Comparison of ENCODE assay signal across 22 cellular contexts in the genomic region with DNA sequence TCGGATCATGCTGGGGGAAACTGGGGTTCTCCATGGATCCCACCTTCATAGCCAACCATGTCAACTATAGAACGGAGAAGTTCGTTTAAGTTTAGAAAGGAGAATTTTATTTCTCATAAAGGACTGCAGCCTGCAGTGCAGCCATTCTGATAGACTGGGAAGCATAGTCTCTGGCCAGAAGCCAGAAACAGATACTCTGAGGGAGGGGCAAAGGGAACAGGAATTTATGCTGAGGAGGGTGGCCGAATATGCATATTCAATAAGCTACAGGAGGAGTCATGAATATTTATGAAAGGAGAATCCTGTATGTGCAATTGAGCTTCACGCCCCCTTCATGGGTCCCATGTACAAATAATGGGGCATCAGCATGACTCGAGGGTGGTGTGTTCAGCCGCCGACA.
"Had no signal": no experiment of that assay in that cellular context is flagged by ENCODE, and none has a peak within 500 bp of the region (broad histone marks: within the 10 kb centered on the region; RNA-seq: fewer than 3 reads in every experiment).

No MANE protein-coding gene starts in this region.

- ATAC-seq: HepG2, Panc1, PC-3, SK-N-SH treated with all-trans-retinoic acid at 6 μM for 48 hours had no signal

- H3K9ac ChIP-seq: KMS-11 had no signal

- H3K27ac ChIP-seq: KMS-11, RWPE1 had no signal

- DNase-seq: IMR-90; MV-4-11; NCI-H1048; NCI-H1105 treated with DMSO at 0.1 percent for 48 hours; NCI-H1417 treated with DMSO at 0.1 percent for 48 hours; NCI-H146; NCI-H1694 treated with DMSO at 0.1 percent for 48 hours; NCI-H1930; NCI-H2081; NCI-H2107; NCI-H2227 treated with DMSO at 0.1 percent for 48 hours; NCI-H524; NCI-H748 treated with DMSO at 0.1 percent for 48 hours; NK-92 treated with Interleukin-12 subunit alpha and Interleukin-12 subunit beta, amount 100 ng/mL, for 24 hours; PC-3; SHP77; T-helper 1 cell had no signal
